9 cellular contexts compared by ENCODE assay signal in genomic region chr13:50129923-50130685, GRCh38.
DNase-seq lines count a peak whose midpoint lies in the region; ATAC-seq and TF ChIP-seq lines count a peak whose summit lies in the region.
"Had no signal": no experiment of that assay in that cellular context is flagged by ENCODE, and none has a peak within 500 bp of the region (broad histone marks: within the 10 kb centered on the region; RNA-seq: fewer than 3 reads in every experiment).

No MANE protein-coding gene starts in this region.

- DNase-seq in AG04450 (ENCODE audit: low read depth, low spot score), result no peak
- peak; percentile 39 for DNase-seq in HuH-7 (ENCODE audit: low spot score)
- peak; percentile 67 for DNase-seq in activated CD8-positive, alpha-beta memory T cell treated with anti-CD3 and anti-CD28 coated beads for 24 hours
- peak; percentile 60 for DNase-seq in fibroblast of peridontal ligament (ENCODE audit: extremely low read depth)
- DNase-seq in NCI-H146 (lab: John Stamatoyannopoulos, UW), result no peak

- H3K27ac ChIP-seq in AG04450 (ENCODE audit: low read depth, low read length), result no peak overlapping the region
- H3K27ac ChIP-seq: body of pancreas had no signal

- H3K9me3 ChIP-seq in AG04450 (ENCODE audit: control insufficient read depth, insufficient read depth, low read length), result peaks cover 49% of the 10 kb centered on the region
- H3K9me3 ChIP-seq in neuron (ENCODE audit: low read length), result peaks cover 15% of the 10 kb centered on the region
- H3K9me3 ChIP-seq: body of pancreas had no signal

- CTCF ChIA-PET in AG04450 (lab: Charles Lee), result interaction anchor here (0.5 kb wide), 1 partner anchor 937 kb away, joined by 3 read pairs; no protein-coding TSS in a partner anchor

- H3K4me3 ChIP-seq in AG04450 (ENCODE audit: low read depth, low read length) (peak overlapping the region; percentile 53), neuron (ENCODE audit: low read length) (peak overlapping the region; percentile 57)
- H3K4me3 ChIP-seq: body of pancreas had no signal

- H3K36me3 ChIP-seq in neuron (ENCODE audit: insufficient read depth, low read length), result no peaks in the 10 kb centered on the region

- H2AFZ ChIP-seq in neuron (ENCODE audit: low read depth, low read length), result peak overlapping the region; percentile 80

- peaks cover 69% of the 10 kb centered on the region for H3K27me3 ChIP-seq in AG04450 (ENCODE audit: control insufficient read depth, insufficient read depth, low read length)
- peaks cover 7% of the 10 kb centered on the region for H3K27me3 ChIP-seq in neuron (ENCODE audit: insufficient read depth, low read length)

- no peak for ATAC-seq in GM19351 (IDR thresholded peaks at IDR 0.05; ENCODE audit: unreplicated experiment)
- ATAC-seq in GM18909 (IDR thresholded peaks at IDR 0.05; ENCODE audit: poor library complexity, unreplicated experiment), result no peak
- ATAC-seq: body of pancreas had no signal

- no peak for TF ChIP-seq CTCF in AG04450 (IDR thresholded peaks at IDR 0.05; ENCODE audit: low read depth, low read length)

- POLR2A ChIA-PET in AG04450 (lab: Yijun Ruan, JAX), result interaction anchor here (0.6 kb wide), 1 partner anchor 194 kb away, joined by 3 read pairs; the partner anchor contains the start of gene SPRYD7

- H3K4me1 ChIP-seq in neuron (ENCODE audit: insufficient read depth, low read length), result peaks cover 27% of the 10 kb centered on the region

Comparison
In these comparisons a context has a peak if more than half of its experiments do, and no peak if none do; other contexts are left out.
1. DNase-seq: peak in HuH-7 (single experiment), activated CD8-positive, alpha-beta memory T cell treated with anti-CD3 and anti-CD28 coated beads for 24 hours (single experiment) and fibroblast of peridontal ligament (single experiment); none in AG04450 (single experiment) and NCI-H146 (single experiment).